In the genomic region with DNA sequence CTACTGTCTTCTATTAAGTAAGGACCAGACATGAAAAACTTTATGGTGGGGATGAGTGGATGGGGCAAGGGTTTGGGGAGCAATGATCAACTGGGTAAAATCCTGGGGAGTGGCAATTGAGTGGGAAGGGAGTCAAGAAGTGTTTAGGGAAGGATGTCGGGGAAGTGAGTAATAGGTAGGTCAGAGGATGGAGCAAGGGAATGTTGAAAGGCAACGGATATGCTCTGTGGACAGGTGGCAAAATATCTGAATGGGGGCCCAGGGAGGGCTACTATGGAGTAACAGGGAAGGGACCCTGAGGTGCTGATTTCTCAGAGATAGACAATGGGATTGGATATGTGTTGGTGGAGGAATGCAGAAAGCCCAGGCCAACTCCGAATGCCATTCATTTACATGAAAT, we compare ENCODE assay signal across 1 cellular context.
A peak's percentile ranks its signal among the peaks of the same experiment; 100 is the strongest.
TF ChIP-seq lines count a peak whose summit lies in the region.

No MANE protein-coding gene starts in this region.

TF ChIP-seq in GM12878, 131 proteins besides CTCF, POLR2A, EP300 and RAD21:
- no peak for TF ChIP-seq BACH1 (IDR thresholded peaks at IDR 0.05; ENCODE audit: borderline replicate concordance)
- no peak for TF ChIP-seq SREBF1 (IDR thresholded peaks at IDR 0.05; ENCODE audit: low read length)
- TF ChIP-seq, protein P1, sequence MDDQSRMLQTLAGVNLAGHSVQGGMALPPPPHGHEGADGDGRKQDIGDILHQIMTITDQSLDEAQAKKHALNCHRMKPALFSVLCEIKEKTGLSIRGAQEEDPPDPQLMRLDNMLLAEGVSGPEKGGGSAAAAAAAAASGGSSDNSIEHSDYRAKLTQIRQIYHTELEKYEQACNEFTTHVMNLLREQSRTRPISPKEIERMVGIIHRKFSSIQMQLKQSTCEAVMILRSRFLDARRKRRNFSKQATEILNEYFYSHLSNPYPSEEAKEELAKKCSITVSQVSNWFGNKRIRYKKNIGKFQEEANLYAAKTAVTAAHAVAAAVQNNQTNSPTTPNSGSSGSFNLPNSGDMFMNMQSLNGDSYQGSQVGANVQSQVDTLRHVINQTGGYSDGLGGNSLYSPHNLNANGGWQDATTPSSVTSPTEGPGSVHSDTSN (IDR thresholded peaks at IDR 0.05; ENCODE audit: insufficient replicate concordance, low read depth, low read length), result no peak
- TF ChIP-seq, protein P2, sequence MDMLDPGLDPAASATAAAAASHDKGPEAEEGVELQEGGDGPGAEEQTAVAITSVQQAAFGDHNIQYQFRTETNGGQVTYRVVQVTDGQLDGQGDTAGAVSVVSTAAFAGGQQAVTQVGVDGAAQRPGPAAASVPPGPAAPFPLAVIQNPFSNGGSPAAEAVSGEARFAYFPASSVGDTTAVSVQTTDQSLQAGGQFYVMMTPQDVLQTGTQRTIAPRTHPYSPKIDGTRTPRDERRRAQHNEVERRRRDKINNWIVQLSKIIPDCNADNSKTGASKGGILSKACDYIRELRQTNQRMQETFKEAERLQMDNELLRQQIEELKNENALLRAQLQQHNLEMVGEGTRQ (IDR thresholded peaks at IDR 0.05; ENCODE audit: borderline replicate concordance, low read depth, low read length), result no peak
- TF ChIP-seq, protein P3, sequence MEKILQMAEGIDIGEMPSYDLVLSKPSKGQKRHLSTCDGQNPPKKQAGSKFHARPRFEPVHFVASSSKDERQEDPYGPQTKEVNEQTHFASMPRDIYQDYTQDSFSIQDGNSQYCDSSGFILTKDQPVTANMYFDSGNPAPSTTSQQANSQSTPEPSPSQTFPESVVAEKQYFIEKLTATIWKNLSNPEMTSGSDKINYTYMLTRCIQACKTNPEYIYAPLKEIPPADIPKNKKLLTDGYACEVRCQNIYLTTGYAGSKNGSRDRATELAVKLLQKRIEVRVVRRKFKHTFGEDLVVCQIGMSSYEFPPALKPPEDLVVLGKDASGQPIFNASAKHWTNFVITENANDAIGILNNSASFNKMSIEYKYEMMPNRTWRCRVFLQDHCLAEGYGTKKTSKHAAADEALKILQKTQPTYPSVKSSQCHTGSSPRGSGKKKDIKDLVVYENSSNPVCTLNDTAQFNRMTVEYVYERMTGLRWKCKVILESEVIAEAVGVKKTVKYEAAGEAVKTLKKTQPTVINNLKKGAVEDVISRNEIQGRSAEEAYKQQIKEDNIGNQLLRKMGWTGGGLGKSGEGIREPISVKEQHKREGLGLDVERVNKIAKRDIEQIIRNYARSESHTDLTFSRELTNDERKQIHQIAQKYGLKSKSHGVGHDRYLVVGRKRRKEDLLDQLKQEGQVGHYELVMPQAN (conservative IDR thresholded peaks at IDR 0.05), result no peak
- TF ChIP-seq IKZF2 (IDR thresholded peaks at IDR 0.05), result 0 out of 4 replicates have a peak, but pooled peaks of 1 of the 2 experiments have one; percentile 19
- no peak for TF ChIP-seq KLF5 (IDR thresholded peaks at IDR 0.05; ENCODE audit: partially characterized antibody)
TF ChIP-seq in GM12878: peak in this region for 1.
